In the genomic region with DNA sequence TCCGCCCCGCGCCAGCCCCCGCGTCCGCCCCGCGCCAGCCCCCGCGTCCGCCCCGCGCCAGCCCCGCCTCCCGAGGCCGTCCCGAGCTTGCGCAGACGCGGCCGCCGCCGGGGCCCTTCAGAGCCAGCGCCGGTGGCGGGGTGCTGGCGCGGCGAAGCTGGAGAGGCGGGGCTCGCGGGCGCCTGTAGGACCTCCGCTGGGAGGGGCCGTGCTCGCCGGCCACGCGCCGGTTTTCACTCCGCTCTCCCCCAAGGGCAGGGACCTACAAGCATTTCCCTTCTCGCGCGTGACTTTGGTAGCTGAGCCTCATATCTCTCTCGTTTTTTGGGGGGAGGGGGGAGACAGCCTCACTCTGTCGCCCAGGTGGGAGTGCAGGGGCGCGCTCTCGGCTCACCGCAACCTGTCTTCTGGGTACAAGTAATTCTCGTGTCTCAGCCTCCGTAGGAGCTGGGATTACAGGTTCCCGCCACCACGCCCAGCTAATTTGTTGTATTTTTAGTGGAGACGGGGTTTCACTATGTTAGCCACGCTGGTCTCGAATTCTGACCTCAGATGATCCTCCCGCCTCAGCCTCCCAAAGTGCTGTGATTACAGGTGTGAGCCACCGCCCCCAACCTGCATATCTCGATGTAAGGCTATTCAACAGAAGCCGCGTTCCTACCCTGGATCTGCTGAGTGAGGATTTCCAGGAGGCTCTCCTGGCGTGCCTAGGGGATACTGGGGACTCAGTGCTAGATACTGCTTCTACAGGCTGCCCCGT, we compare ENCODE assay signal across 8 cellular contexts. TPM values are rescaled to one million over a fixed set of nuclear protein-coding genes. Genes with fewer than 3 reads are reported as not detected.
DNase-seq lines count a peak whose midpoint lies in the region; ATAC-seq and TF ChIP-seq lines count a peak whose summit lies in the region.

TSS of gene ZNF514 (minus strand) at position 159 of the 760 bp plus-strand sequence. CDS start 6,595 bp downstream, outside the sequence.

- no peak within 1 kb of the TSS for H3K9ac ChIP-seq in neural progenitor cell

- peak within 1 kb of the TSS; percentile 98 for H2AFZ ChIP-seq in neural progenitor cell (replicated peaks)

- peak within 1 kb of the TSS; percentile 94 for H3K4me2 ChIP-seq in neural progenitor cell

- peaks cover 11% of the 10 kb centered on the region for H3K36me3 ChIP-seq in neural progenitor cell
- H3K36me3 ChIP-seq in stomach: peaks cover 5 to 25% (median 23%) of the 10 kb centered on the region in 4 donors

- intact Hi-C loops in stomach (cut with DNase I; ENCODE audit: low total_unique reads): no loop called here

- TF ChIP-seq CTCF in foreskin keratinocyte (conservative IDR thresholded peaks at IDR 0.05) (no peak), neural progenitor cell (IDR thresholded peaks at IDR 0.05) (no peak), stomach (IDR thresholded peaks at IDR 0.05) (no peak)

- H3K27ac ChIP-seq in foreskin keratinocyte (no peak within 1 kb of the TSS), neural progenitor cell (no peak within 1 kb of the TSS), stomach (peak within 1 kb of the TSS; percentile 80 to 89 (median 87))

- 6 to 17% (median 10%) methylated on average over 29 to 63 of the region's 64 CpGs for WGBS in stomach, 5 donors

- peaks cover 16% of the 10 kb centered on the region for H3K4me1 Mint-ChIP-seq in neural progenitor cell

- peaks cover 9% of the 10 kb centered on the region for H3K27me3 Mint-ChIP-seq in neural progenitor cell (ENCODE audit: insufficient read depth, low read depth)

- TF ChIP-seq EP300 in stomach (IDR thresholded peaks at IDR 0.05): no peak

- no peaks in the 10 kb centered on the region for H3K27me3 ChIP-seq in foreskin keratinocyte
- H3K27me3 ChIP-seq in neural progenitor cell: peaks cover 16% of the 10 kb centered on the region
- H3K27me3 ChIP-seq in stomach: no peaks in the 10 kb centered on the region

- H3K27ac Mint-ChIP-seq in neural progenitor cell: no peak within 1 kb of the TSS

- TF ChIP-seq POLR2A in stomach (IDR thresholded peaks at IDR 0.05): no peak

- peak; percentile 86 for ATAC-seq in GM21526 (IDR thresholded peaks at IDR 0.05; ENCODE audit: low FRiP score, unreplicated experiment)
- ATAC-seq in foreskin keratinocyte: peak; percentile 85

- peaks cover 15% of the 10 kb centered on the region for H3K79me2 ChIP-seq in neural progenitor cell (ENCODE audit: low read depth)

- H3K9me3 ChIP-seq in neural progenitor cell (ENCODE audit: low read depth): no peaks in the 10 kb centered on the region
- H3K9me3 ChIP-seq in stomach: peaks cover 0 to 14% (median 7%) of the 10 kb centered on the region in 4 donors

- H3K4me3 Mint-ChIP-seq in neural progenitor cell: peak within 1 kb of the TSS; percentile 93

- H3K36me3 Mint-ChIP-seq in neural progenitor cell: peaks cover 25% of the 10 kb centered on the region

- peak; percentile 46 for DNase-seq in DMS114 treated with DMSO at 0.1 percent for 48 hours (lab: John Stamatoyannopoulos, UW; ENCODE audit: unreplicated experiment)
- peak; percentile 66 for DNase-seq in HuH-7.5 (ENCODE audit: low spot score)
- DNase-seq in SHP77 (lab: John Stamatoyannopoulos, UW): peak; percentile 29 to 64
- DNase-seq in activated gamma-delta T cell treated with Interleukin-2 at 50 U/mL for 16 hours: peak; percentile 74
- DNase-seq in foreskin keratinocyte: peak in 1 of 2 donors; percentile 18
- DNase-seq in neural progenitor cell (ENCODE audit: low spot score): peak; percentile 92
- peak; percentile 87 for DNase-seq in stomach

- no peaks in the 10 kb centered on the region for H3K4me1 ChIP-seq in foreskin keratinocyte
- peaks cover 7% of the 10 kb centered on the region for H3K4me1 ChIP-seq in neural progenitor cell
- peaks cover 9 to 43% (median 27%) of the 10 kb centered on the region in 4 donors for H3K4me1 ChIP-seq in stomach

- H3F3A ChIP-seq in neural progenitor cell (ENCODE audit: low read depth): peaks cover 9% of the 10 kb centered on the region

- H4K20me1 ChIP-seq in neural progenitor cell (ENCODE audit: low read depth): no peaks in the 10 kb centered on the region

- peaks cover 22% of the 10 kb centered on the region for H3K9me3 Mint-ChIP-seq in neural progenitor cell

- H3K4me3 ChIP-seq in neural progenitor cell (peak within 1 kb of the TSS; percentile 71), stomach (peak within 1 kb of the TSS; percentile 61 to 88 (median 74))

RNA-seq across cellular contexts. Expression of gene ZNF514, which starts in this region (rescaled TPM):
- 7.1 and 9.6 TPM in 2 replicates for total RNA-seq in foreskin keratinocyte
- 3.1 and 3.3 TPM in 2 replicates for polyA plus RNA-seq in foreskin keratinocyte
- total RNA-seq in neural progenitor cell (ENCODE audit: low replicate concordance): 24.0 and 28.7 TPM in 2 replicates
- 10 to 100 TPM in 3 of 5 donors, 1 to 10 TPM in 2; 6.4 to 37.5 (median 11.7) TPM for total RNA-seq in stomach
- 10 to 100 TPM in 1 of 3 donors, 1 to 10 TPM in 2; 5.7 to 12.6 (median 5.9) TPM for polyA plus RNA-seq in stomach

Comparison
In these comparisons a context has a peak if more than half of its experiments do, and no peak if none do; other contexts are left out.
1. H3K27ac ChIP-seq: peak in stomach (5 of 5); none in foreskin keratinocyte (single experiment) and neural progenitor cell (single experiment).